21 cellular contexts compared by ENCODE assay signal in the genomic region with DNA sequence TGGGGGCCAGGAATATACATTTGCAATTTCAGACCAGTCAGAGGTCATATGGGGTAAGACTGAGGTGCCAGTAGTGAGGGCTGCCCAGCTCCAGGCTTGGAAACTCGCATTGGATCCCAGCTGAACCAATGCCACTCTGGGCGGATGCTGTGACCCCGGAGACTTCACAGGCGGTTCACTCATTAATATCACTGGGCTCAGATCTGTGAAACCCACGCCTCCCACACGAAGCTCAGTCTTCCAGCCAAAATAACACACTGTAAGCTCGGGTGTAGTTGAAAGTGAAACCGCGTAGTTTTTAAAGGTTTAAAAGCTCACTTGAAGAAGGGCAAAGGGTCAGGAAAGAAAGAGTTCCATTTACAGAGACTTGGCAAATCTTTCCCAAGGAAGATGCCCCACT.
A peak's percentile ranks its signal among the peaks of the same experiment; 100 is the strongest.
DNase-seq lines count a peak whose midpoint lies in the region; ATAC-seq, FAIRE-seq and TF ChIP-seq lines count a peak whose summit lies in the region.
"Had no signal": no experiment of that assay in that cellular context is flagged by ENCODE, and none has a peak within 500 bp of the region (broad histone marks: within the 10 kb centered on the region; RNA-seq: fewer than 3 reads in every experiment).

No MANE protein-coding gene starts in this region.

- 37 to 51% (median 49%) methylated on average over 9 of the region's 9 CpGs for WGBS in heart left ventricle, 4 donors

- peak overlapping the region; percentile 36 for H2AFZ ChIP-seq in astrocyte (ENCODE audit: low read depth, low read length)

- H3K9ac ChIP-seq in astrocyte (ENCODE audit: low read length), result no peak overlapping the region

- POLR2A ChIA-PET in HEK293 (lab: Yijun Ruan, JAX), result no interaction called here

- intact Hi-C loops in heart left ventricle (cut with DNase I), result loop anchor here in 4 of 10 donors (10.0 kb wide), 3 partner anchors 222 to 268 kb away; a partner anchor contains a TSS

- no peak overlapping the region for H3K27ac Mint-ChIP-seq in astrocyte (ENCODE audit: unreplicated experiment)
- H3K27ac Mint-ChIP-seq in neural crest cell (ENCODE audit: unreplicated experiment), result peak overlapping the region; percentile 8
- H3K27ac Mint-ChIP-seq: activated naive CD8-positive, alpha-beta T cell treated with anti-CD3 and anti-CD28 coated beads, Interleukin-2, amount 10 ng/mL, durations not matched to agents 7 days and 5 days; CD8-positive, alpha-beta memory T cell; endodermal cell; memory B cell had no signal

- H3K79me2 ChIP-seq in astrocyte (ENCODE audit: insufficient read depth, low read length), result no peaks in the 10 kb centered on the region

- H3K27ac ChIP-seq in HEK293 (ENCODE audit: extremely low read depth, low read depth, low read length) (no peak overlapping the region), astrocyte (ENCODE audit: low read depth, low read length) (no peak overlapping the region), heart left ventricle (peak overlapping the region in 1 of 12 donors; percentile 8)
- H3K27ac ChIP-seq: neutrophil, suprapubic skin had no signal

- H3K4me1 ChIP-seq in HEK293 (ENCODE audit: control insufficient read depth, insufficient read depth, low read length) (no peaks in the 10 kb centered on the region), astrocyte (ENCODE audit: insufficient read depth, low read length) (peaks cover 7% of the 10 kb centered on the region), heart left ventricle (peaks cover 0 to 11% (median 3%) of the 10 kb centered on the region in 12 donors)

- H3K36me3 ChIP-seq in HEK293 (ENCODE audit: control insufficient read depth in 2 of 2, insufficient read depth in 1 of 2, low read length in 2 of 2) (no peaks in the 10 kb centered on the region), astrocyte (ENCODE audit: insufficient read depth, low read length) (no peaks in the 10 kb centered on the region), heart left ventricle (no peaks in the 10 kb centered on the region)
- H3K36me3 ChIP-seq: neutrophil, suprapubic skin had no signal

- no peak overlapping the region for H3K4me3 Mint-ChIP-seq in astrocyte (ENCODE audit: unreplicated experiment)
- no peak overlapping the region for H3K4me3 Mint-ChIP-seq in neural crest cell
- H3K4me3 Mint-ChIP-seq: activated naive CD8-positive, alpha-beta T cell treated with anti-CD3 and anti-CD28 coated beads, Interleukin-2, amount 10 ng/mL, durations not matched to agents 7 days and 5 days; endodermal cell; memory B cell had no signal

- H3K4me1 Mint-ChIP-seq in astrocyte (ENCODE audit: low read depth, unreplicated experiment) (peaks cover 12% of the 10 kb centered on the region), neural crest cell (peaks cover 23% of the 10 kb centered on the region)
- H3K4me1 Mint-ChIP-seq: activated naive CD8-positive, alpha-beta T cell treated with anti-CD3 and anti-CD28 coated beads, Interleukin-2, amount 10 ng/mL, durations not matched to agents 7 days and 5 days; endodermal cell; memory B cell had no signal

- CTCF ChIA-PET in HEK293 (lab: Yijun Ruan, JAX), result interaction anchor here (1.1 to 1.7 kb wide), 5 partner anchors 8 to 268 kb away, joined by 3 to 6 read pairs (median 3); no protein-coding TSS in a partner anchor

- H3K9me3 ChIP-seq in HEK293 (ENCODE audit: control insufficient read depth, insufficient read depth, low read depth, low read length) (no peaks in the 10 kb centered on the region), astrocyte (ENCODE audit: insufficient read depth, low read depth, low read length) (no peaks in the 10 kb centered on the region), heart left ventricle (no peaks in the 10 kb centered on the region)
- H3K9me3 ChIP-seq: neutrophil, suprapubic skin had no signal

- DNase-seq in astrocyte (ENCODE audit: low read depth), result no peak
- DNase-seq in heart left ventricle, result no peak
- DNase-seq in neural crest cell (ENCODE audit: low read depth, low spot score), result no peak
- DNase-seq in stimulated activated CD4-positive, alpha-beta T cell treated with anti-CD3 and anti-CD28 coated beads, Interleukin-2, amount 100 ng/mL, for 48 hours, result no peak
- DNase-seq in pons (ENCODE audit: low spot score), result no peak
- DNase-seq: activated naive CD8-positive, alpha-beta T cell treated with anti-CD3 and anti-CD28 coated beads, Interleukin-2, amount 10 ng/mL, durations not matched to agents 7 days and 5 days; CD8-positive, alpha-beta memory T cell; cerebellar nuclear complex; endodermal cell; NCI-H1694; NCI-H345; stimulated activated CD4-positive, alpha-beta T cell treated with anti-CD3 and anti-CD28 coated beads, Interleukin-4, amount 100 ng/mL, for 4 hours; stimulated activated CD8-positive, alpha-beta memory T cell treated with anti-CD3 and anti-CD28 coated beads, Interleukin-4, amount 100 ng/mL, for 48 hours had no signal

- TF ChIP-seq CTCF in HEK293 (tag by site-specific recombination; IDR thresholded peaks at IDR 0.05) (no peak), astrocyte (IDR thresholded peaks at IDR 0.05; ENCODE audit: insufficient read depth, low read depth, low read length) (no peak), heart left ventricle (IDR thresholded peaks at IDR 0.05) (no peak), neural crest cell (conservative IDR thresholded peaks at IDR 0.05) (no peak)

- TF ChIP-seq POLR2A in heart left ventricle (IDR thresholded peaks at IDR 0.05), result no peak

- H3K4me3 ChIP-seq in HEK293 (ENCODE audit: low read depth, low read length), result no peak overlapping the region
- no peak overlapping the region for H3K4me3 ChIP-seq in astrocyte (ENCODE audit: insufficient read depth, low read depth, low read length)
- peak overlapping the region in 3 of 12 donors; percentile 17 to 33 (median 20) for H3K4me3 ChIP-seq in heart left ventricle
- H3K4me3 ChIP-seq: suprapubic skin had no signal

- peak overlapping the region; percentile 43 for H3K4me2 ChIP-seq in astrocyte (ENCODE audit: low read length)

- ATAC-seq in heart left ventricle (peak in 3 of 4 donors; percentile 26 to 35 (median 34)), GM18907 (IDR thresholded peaks at IDR 0.05; ENCODE audit: unreplicated experiment) (no peak), GM18498 (IDR thresholded peaks at IDR 0.05; ENCODE audit: unreplicated experiment) (no peak)

- no peaks in the 10 kb centered on the region for H4K20me1 ChIP-seq in astrocyte (ENCODE audit: insufficient read depth, low read length)

- peaks cover 31% of the 10 kb centered on the region for H3K27me3 Mint-ChIP-seq in astrocyte (ENCODE audit: low read depth, unreplicated experiment)
- peaks cover 5% of the 10 kb centered on the region for H3K27me3 Mint-ChIP-seq in neural crest cell (ENCODE audit: low read depth)

- FAIRE-seq in astrocyte (lab: Jason Lieb, UNC), result no peak
- FAIRE-seq: frontal cortex, GM19239 had no signal

- no peaks in the 10 kb centered on the region for H3K36me3 Mint-ChIP-seq in astrocyte (ENCODE audit: low read depth, unreplicated experiment)
- H3K36me3 Mint-ChIP-seq in neural crest cell (ENCODE audit: low read depth), result no peaks in the 10 kb centered on the region
- H3K36me3 Mint-ChIP-seq: activated naive CD8-positive, alpha-beta T cell treated with anti-CD3 and anti-CD28 coated beads, Interleukin-2, amount 10 ng/mL, durations not matched to agents 7 days and 5 days; CD8-positive, alpha-beta memory T cell; memory B cell had no signal

- no peaks in the 10 kb centered on the region for H3K27me3 ChIP-seq in astrocyte (ENCODE audit: insufficient read depth, low read length)
- peaks cover 0 to 4% (median 0%) of the 10 kb centered on the region in 9 donors for H3K27me3 ChIP-seq in heart left ventricle

- no peaks in the 10 kb centered on the region for H3K9me3 Mint-ChIP-seq in astrocyte (ENCODE audit: unreplicated experiment)
- no peaks in the 10 kb centered on the region for H3K9me3 Mint-ChIP-seq in neural crest cell
- H3K9me3 Mint-ChIP-seq: activated naive CD8-positive, alpha-beta T cell treated with anti-CD3 and anti-CD28 coated beads, Interleukin-2, amount 10 ng/mL, durations not matched to agents 7 days and 5 days; CD8-positive, alpha-beta memory T cell; memory B cell had no signal

TF ChIP-seq in HEK293, 187 proteins besides CTCF, POLR2A, EP300 and RAD21:
- TF ChIP-seq, protein P1, sequence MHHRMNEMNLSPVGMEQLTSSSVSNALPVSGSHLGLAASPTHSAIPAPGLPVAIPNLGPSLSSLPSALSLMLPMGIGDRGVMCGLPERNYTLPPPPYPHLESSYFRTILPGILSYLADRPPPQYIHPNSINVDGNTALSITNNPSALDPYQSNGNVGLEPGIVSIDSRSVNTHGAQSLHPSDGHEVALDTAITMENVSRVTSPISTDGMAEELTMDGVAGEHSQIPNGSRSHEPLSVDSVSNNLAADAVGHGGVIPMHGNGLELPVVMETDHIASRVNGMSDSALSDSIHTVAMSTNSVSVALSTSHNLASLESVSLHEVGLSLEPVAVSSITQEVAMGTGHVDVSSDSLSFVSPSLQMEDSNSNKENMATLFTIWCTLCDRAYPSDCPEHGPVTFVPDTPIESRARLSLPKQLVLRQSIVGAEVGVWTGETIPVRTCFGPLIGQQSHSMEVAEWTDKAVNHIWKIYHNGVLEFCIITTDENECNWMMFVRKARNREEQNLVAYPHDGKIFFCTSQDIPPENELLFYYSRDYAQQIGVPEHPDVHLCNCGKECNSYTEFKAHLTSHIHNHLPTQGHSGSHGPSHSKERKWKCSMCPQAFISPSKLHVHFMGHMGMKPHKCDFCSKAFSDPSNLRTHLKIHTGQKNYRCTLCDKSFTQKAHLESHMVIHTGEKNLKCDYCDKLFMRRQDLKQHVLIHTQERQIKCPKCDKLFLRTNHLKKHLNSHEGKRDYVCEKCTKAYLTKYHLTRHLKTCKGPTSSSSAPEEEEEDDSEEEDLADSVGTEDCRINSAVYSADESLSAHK (tag by site-specific recombination; IDR thresholded peaks at IDR 0.05), result no peak
- no peak for TF ChIP-seq ZNF155 (tag by site-specific recombination; IDR thresholded peaks at IDR 0.05)
- TF ChIP-seq ZFHX2 (tag by site-specific recombination; conservative IDR thresholded peaks at IDR 0.05), result peak; percentile 35; the same call in 1 of the 2 replicates
- no peak for TF ChIP-seq PRDM1 (tag by site-specific recombination; IDR thresholded peaks at IDR 0.05)
- TF ChIP-seq EGR2 (tag by site-specific recombination; IDR thresholded peaks at IDR 0.05; ENCODE audit: low read depth), result peak; percentile 51; the same call in 1 of the 2 replicates
TF ChIP-seq in HEK293: peak in this region for 2.

Comparison
In these comparisons a context has a peak if more than half of its experiments do, and no peak if none do; other contexts are left out.
1. ATAC-seq: peak in heart left ventricle (3 of 4); none in GM18907 (single experiment) and GM18498 (single experiment).